Comparison of ENCODE assay signal across 16 cellular contexts in the genomic region with DNA sequence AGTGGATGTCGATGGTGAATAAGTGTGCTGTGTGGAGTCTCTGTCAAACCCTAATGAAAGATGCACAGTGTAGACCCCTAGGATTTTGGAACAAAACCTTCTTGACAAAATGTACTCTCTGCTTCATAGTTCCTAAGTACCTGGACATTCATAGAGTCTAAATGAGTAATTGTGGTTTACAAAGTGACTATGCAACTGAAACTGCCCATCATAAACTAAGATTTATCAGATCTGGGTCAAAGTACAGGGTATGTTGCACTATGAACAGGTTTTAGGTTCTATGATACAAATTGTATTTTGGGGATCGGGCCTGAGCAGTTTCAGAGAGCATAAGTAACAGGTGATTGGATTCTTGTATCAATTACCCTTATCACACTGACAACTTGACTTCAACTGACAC.
DNase-seq lines count a peak whose midpoint lies in the region; ATAC-seq and TF ChIP-seq lines count a peak whose summit lies in the region.
"Had no signal": no experiment of that assay in that cellular context is flagged by ENCODE, and none has a peak within 500 bp of the region (broad histone marks: within the 10 kb centered on the region; RNA-seq: fewer than 3 reads in every experiment).

No MANE protein-coding gene starts in this region.

- peak; percentile 94 for ATAC-seq in mucosa of descending colon

- TF ChIP-seq POLR2A in esophagus squamous epithelium (IDR thresholded peaks at IDR 0.05), result no peak

- H3F3A ChIP-seq in smooth muscle cell (ENCODE audit: low read depth), result no peaks in the 10 kb centered on the region

- H3K27me3 ChIP-seq in GM06990 (replicated peaks; ENCODE audit: control insufficient read depth, insufficient read depth, low read length) (no peaks in the 10 kb centered on the region), colonic mucosa (no peaks in the 10 kb centered on the region), esophagus squamous epithelium (no peaks in the 10 kb centered on the region), smooth muscle cell (ENCODE audit: low read depth) (no peaks in the 10 kb centered on the region), left ventricle myocardium inferior (ENCODE audit: low read depth) (no peaks in the 10 kb centered on the region)
- H3K27me3 ChIP-seq: SJCRH30 had no signal

- WGBS in esophagus squamous epithelium, 2 donors, result 89 to 92% methylated on average over 2 of the region's 2 CpGs
- WGBS in smooth muscle cell (ENCODE audit: low lambda C conversion rate), result 93% methylated on average over 2 of the region's 2 CpGs

- H4K20me1 ChIP-seq in smooth muscle cell (ENCODE audit: low read depth), result no peaks in the 10 kb centered on the region

- DNase-seq in GM06990 (ENCODE audit: extremely low read depth, insufficient read length) (peak; percentile 8), HT-29 (ENCODE audit: low spot score) (peak; percentile 14), colonic mucosa (no peak), mucosa of descending colon (no peak), esophagus squamous epithelium (lab: John Stamatoyannopoulos, UW) (no peak), globus pallidus (ENCODE audit: low spot score) (no peak), smooth muscle cell (lab: John Stamatoyannopoulos, UW; ENCODE audit: unreplicated experiment) (no peak), left ventricle myocardium inferior (no peak)
- DNase-seq: CD4-positive, alpha-beta memory T cell; NCI-H1105; NCI-H1694; NCI-H2227 treated with DMSO at 0.1 percent for 48 hours; NCI-H524; NCI-H82; SJCRH30 had no signal

- H3K4me1 ChIP-seq in colonic mucosa (no peaks in the 10 kb centered on the region), mucosa of descending colon (ENCODE audit: low read depth) (peaks cover 7% of the 10 kb centered on the region), esophagus squamous epithelium (peaks cover 0 to 29% (median 0%) of the 10 kb centered on the region in 3 donors), smooth muscle cell (ENCODE audit: low read depth) (no peaks in the 10 kb centered on the region), left ventricle myocardium inferior (no peaks in the 10 kb centered on the region)
- H3K4me1 ChIP-seq: HAP-1, SJCRH30 had no signal

- H3K36me3 ChIP-seq in GM06990 (ENCODE audit: control insufficient read depth, insufficient read depth, low read length) (no peaks in the 10 kb centered on the region), colonic mucosa (no peaks in the 10 kb centered on the region), mucosa of descending colon (ENCODE audit: low read depth) (no peaks in the 10 kb centered on the region), esophagus squamous epithelium (no peaks in the 10 kb centered on the region), smooth muscle cell (ENCODE audit: low read depth) (no peaks in the 10 kb centered on the region), left ventricle myocardium inferior (no peaks in the 10 kb centered on the region)
- H3K36me3 ChIP-seq: HAP-1, SJCRH30 had no signal

- H3K4me3 ChIP-seq in GM06990 (replicated peaks; ENCODE audit: low read depth, low read length) (no peak overlapping the region), colonic mucosa (no peak overlapping the region), mucosa of descending colon (no peak overlapping the region), esophagus squamous epithelium (no peak overlapping the region), smooth muscle cell (no peak overlapping the region), left ventricle myocardium inferior (no peak overlapping the region)
- H3K4me3 ChIP-seq: HAP-1, SJCRH30 had no signal

- intact Hi-C loops in colonic mucosa (cut with DNase I), result no loop called here
- intact Hi-C loops in mucosa of descending colon (cut with DNase I, micrococcal nuclease), result no loop called here
- intact Hi-C loops in esophagus squamous epithelium (cut with DNase I), result no loop called here
- intact Hi-C loops in left ventricle myocardium inferior (cut with micrococcal nuclease), result no loop called here

- no peak overlapping the region for H2AFZ ChIP-seq in smooth muscle cell (ENCODE audit: low read depth)

- TF ChIP-seq CTCF in GM06990 (IDR thresholded peaks at IDR 0.05; ENCODE audit: insufficient read depth, low read length, poor library complexity, severe bottlenecking) (no peak), colonic mucosa (IDR thresholded peaks at IDR 0.05) (no peak), mucosa of descending colon (IDR thresholded peaks at IDR 0.05) (no peak), esophagus squamous epithelium (IDR thresholded peaks at IDR 0.05) (no peak), smooth muscle cell (IDR thresholded peaks at IDR 0.05; ENCODE audit: borderline replicate concordance, insufficient read depth, poor library complexity, severe bottlenecking) (no peak), left ventricle myocardium inferior (IDR thresholded peaks at IDR 0.05; ENCODE audit: borderline replicate concordance) (no peak)

- no peak overlapping the region for H3K9ac ChIP-seq in colonic mucosa (ENCODE audit: low read depth in 2 of 2, low read length in 2 of 2)
- H3K9ac ChIP-seq in smooth muscle cell (ENCODE audit: low read depth), result no peak overlapping the region

- H3K9me3 ChIP-seq in colonic mucosa (no peaks in the 10 kb centered on the region), mucosa of descending colon (no peaks in the 10 kb centered on the region), esophagus squamous epithelium (no peaks in the 10 kb centered on the region), smooth muscle cell (replicated peaks; ENCODE audit: low read depth) (no peaks in the 10 kb centered on the region), left ventricle myocardium inferior (replicated peaks) (no peaks in the 10 kb centered on the region)
- H3K9me3 ChIP-seq: HAP-1, SJCRH30 had no signal

- H3K4me2 ChIP-seq in smooth muscle cell, result no peak overlapping the region

- H3K79me2 ChIP-seq in smooth muscle cell (ENCODE audit: low read depth), result no peaks in the 10 kb centered on the region

- H3K27ac ChIP-seq in colonic mucosa, result peak overlapping the region; percentile 49
- no peak overlapping the region for H3K27ac ChIP-seq in esophagus squamous epithelium
- no peak overlapping the region for H3K27ac ChIP-seq in smooth muscle cell (ENCODE audit: low read depth)
- no peak overlapping the region for H3K27ac ChIP-seq in left ventricle myocardium inferior (replicated peaks)
- H3K27ac ChIP-seq: SJCRH30 had no signal

Comparison
In these comparisons a context has a peak if more than half of its experiments do, and no peak if none do; other contexts are left out.
1. DNase-seq: peak in GM06990 (single experiment) and HT-29 (single experiment); none in colonic mucosa (single experiment), mucosa of descending colon (0 of 3), esophagus squamous epithelium (single experiment), globus pallidus (single experiment), smooth muscle cell (single experiment) and left ventricle myocardium inferior (single experiment).